Comparison of ENCODE assay signal across 7 cellular contexts in the genomic region with DNA sequence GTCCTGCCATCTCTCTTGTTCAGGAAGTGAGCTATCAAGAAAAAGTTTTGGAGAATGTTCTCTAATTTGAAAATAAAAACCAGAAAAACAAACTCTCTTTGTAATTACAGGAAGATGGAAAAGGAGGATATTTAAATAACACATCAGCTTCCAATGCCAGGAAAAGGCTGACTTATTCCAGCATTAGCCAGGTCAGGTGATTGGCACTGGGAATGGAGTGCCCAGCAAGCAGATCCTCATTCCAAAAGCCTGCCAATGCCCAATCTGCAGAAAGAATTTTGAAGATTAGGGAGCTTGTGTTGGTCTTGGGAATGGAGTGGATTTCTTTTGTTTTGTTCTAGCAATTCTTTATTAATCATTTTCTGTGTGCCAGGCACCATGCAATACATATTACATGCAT.
"Had no signal": no experiment of that assay in that cellular context is flagged by ENCODE, and none has a peak within 500 bp of the region (broad histone marks: within the 10 kb centered on the region; RNA-seq: fewer than 3 reads in every experiment).

No MANE protein-coding gene starts in this region.

- H3K4me1 ChIP-seq: HAP-1 had no signal

- FAIRE-seq: HTR-8/SVneo had no signal

- DNase-seq: GM23248, GOT3, H7, HFFc6 had no signal

- H3K27ac ChIP-seq: GM23248 had no signal

- H3K9ac ChIP-seq: GM23248 had no signal

- H3K9me3 ChIP-seq: HAP-1 had no signal

- H2AFZ ChIP-seq: GM23248 had no signal

- H3K36me3 ChIP-seq: HAP-1 had no signal

- ATAC-seq: HCT116 had no signal

- H3K4me3 ChIP-seq: GM23248, HAP-1 had no signal
